20 cellular contexts compared by ENCODE assay signal in genomic region chr22:46795845-46796565, GRCh38. TPM values are rescaled to one million over a fixed set of nuclear protein-coding genes. Genes with fewer than 3 reads are reported as not detected.
DNase-seq lines count a peak whose midpoint lies in the region; TF ChIP-seq lines count a peak whose summit lies in the region.
"Had no signal": no experiment of that assay in that cellular context is flagged by ENCODE, and none has a peak within 500 bp of the region (broad histone marks: within the 10 kb centered on the region; RNA-seq: fewer than 3 reads in every experiment).

No MANE protein-coding gene starts in this region.

- no peak for TF ChIP-seq CTCF in breast epithelium (IDR thresholded peaks at IDR 0.05)
- TF ChIP-seq CTCF in mammary epithelial cell (conservative IDR thresholded peaks at IDR 0.05 in 1 of 2, IDR thresholded peaks at IDR 0.05 in 1 of 2; ENCODE audit: extremely low read depth in 1 of 2, insufficient read depth in 1 of 2, low read depth in 1 of 2, low read length in 2 of 2), result no peak
- no peak for TF ChIP-seq CTCF in HFFc6 (IDR thresholded peaks at IDR 0.05)

- no TSS peak for BruUV-seq in mammary epithelial cell (replicated peaks; lab: Mats Ljungman, UMichigan)

- TF ChIP-seq POLR2A in breast epithelium (IDR thresholded peaks at IDR 0.05), result no peak

- in situ Hi-C loops in mammary epithelial cell (cut with MboI; ENCODE audit: low sequenced_read_pairs in 2 of 2), result loop anchor here in 1 of 2 donors (5.0 kb wide), 1 partner anchor 34 kb away; the partner anchor contains the start of gene TBC1D22A

- H3K4me2 ChIP-seq in mammary epithelial cell (ENCODE audit: insufficient read depth, low read depth, low read length), result no peak overlapping the region

- no peaks in the 10 kb centered on the region for H3K36me3 ChIP-seq in breast epithelium
- peaks cover 15% of the 10 kb centered on the region for H3K36me3 ChIP-seq in mammary epithelial cell (ENCODE audit: insufficient read depth, low read length)

- dilution Hi-C loops in mammary epithelial cell (cut with HindIII; ENCODE audit: low sequenced_read_pairs), result loop anchor here (25.0 kb wide), 3 partner anchors 109 to 359 kb away; no protein-coding TSS in a partner anchor

- no peaks in the 10 kb centered on the region for H3K9me3 Mint-ChIP-seq in activated CD4-positive, alpha-beta T cell treated with anti-CD3 and anti-CD28 coated beads, Interleukin-2, amount 10 ng/mL, durations not matched to agents 24 days and 14 days
- H3K9me3 Mint-ChIP-seq in HFFc6, result no peaks in the 10 kb centered on the region

- H3K4me3 ChIP-seq in breast epithelium, result no peak overlapping the region
- H3K4me3 ChIP-seq in mammary epithelial cell (replicated peaks in 1 of 3; ENCODE audit: insufficient read depth in 1 of 3, low read depth in 2 of 3, low read length in 3 of 3), result no peak overlapping the region
- H3K4me3 ChIP-seq: K562, SJSA1 had no signal

- no peak overlapping the region for H2AFZ ChIP-seq in mammary epithelial cell (ENCODE audit: low read depth, low read length)

- no peaks in the 10 kb centered on the region for H3K27me3 ChIP-seq in breast epithelium
- H3K27me3 ChIP-seq in mammary epithelial cell (ENCODE audit: insufficient read depth, low read length), result no peaks in the 10 kb centered on the region
- H3K27me3 ChIP-seq: BE2C, SJSA1 had no signal

- H3K27ac ChIP-seq in breast epithelium (no peak overlapping the region), mammary epithelial cell (ENCODE audit: insufficient read depth, low read depth, low read length) (no peak overlapping the region)
- H3K27ac ChIP-seq: 22Rv1, SJSA1 had no signal

- peaks cover 18% of the 10 kb centered on the region for H3K4me1 Mint-ChIP-seq in activated CD4-positive, alpha-beta T cell treated with anti-CD3 and anti-CD28 coated beads, Interleukin-2, amount 10 ng/mL, durations not matched to agents 24 days and 14 days
- H3K4me1 Mint-ChIP-seq in HFFc6 (ENCODE audit: low read depth), result peaks cover 13% of the 10 kb centered on the region

- H3K4me1 ChIP-seq in breast epithelium (no peaks in the 10 kb centered on the region), mammary epithelial cell (ENCODE audit: insufficient read depth, low read length) (peaks cover 6% of the 10 kb centered on the region)
- H3K4me1 ChIP-seq: BE2C had no signal

- 95% methylated on average over 7 of the region's 15 CpGs for WGBS in mammary epithelial cell (ENCODE audit: low coverage, missing lambda C conversion rate)

- peak overlapping the region; percentile 11 for H3K27ac Mint-ChIP-seq in activated CD4-positive, alpha-beta T cell treated with anti-CD3 and anti-CD28 coated beads, Interleukin-2, amount 10 ng/mL, durations not matched to agents 24 days and 14 days
- no peak overlapping the region for H3K27ac Mint-ChIP-seq in HFFc6

- peak; percentile 47 for DNase-seq in activated CD4-positive, alpha-beta T cell treated with anti-CD3 and anti-CD28 coated beads, Interleukin-2, amount 10 ng/mL, durations not matched to agents 24 days and 14 days
- no peak for DNase-seq in activated CD4-positive, alpha-beta T cell treated with anti-CD3 and anti-CD28 coated beads for 4 hours
- peak; percentile 7 to 42 for DNase-seq in breast epithelium (ENCODE audit: low spot score in 2 of 2)
- no peak for DNase-seq in mammary epithelial cell
- DNase-seq in mesenteric fat pad (ENCODE audit: low spot score), result peak; percentile 68
- no peak for DNase-seq in NCI-H1048 (lab: John Stamatoyannopoulos, UW)
- no peak for DNase-seq in HFFc6
- no peak for DNase-seq in NCI-H1417 treated with DMSO at 0.1 percent for 48 hours (lab: John Stamatoyannopoulos, UW)
- DNase-seq: BE2C, Kasumi-1, NCI-H1105, NCI-H146, NCI-H1930, NCI-H524 treated with DMSO at 0.1 percent for 48 hours, NCI-H774, Right ventricle myocardium superior had no signal

- H4K20me1 ChIP-seq in mammary epithelial cell (ENCODE audit: insufficient read depth, low read length), result no peaks in the 10 kb centered on the region

- CTCF ChIA-PET in mammary epithelial cell (lab: Charles Lee; ENCODE audit: low non-redundant PET), result no interaction called here

- no peaks in the 10 kb centered on the region for H3K9me3 ChIP-seq in breast epithelium
- no peaks in the 10 kb centered on the region for H3K9me3 ChIP-seq in mammary epithelial cell (replicated peaks; ENCODE audit: insufficient read depth, low read length)
- H3K9me3 ChIP-seq: BE2C, SJSA1 had no signal

- H3K9ac ChIP-seq in mammary epithelial cell (ENCODE audit: insufficient read depth, low read length), result no peak overlapping the region

- H3K36me3 Mint-ChIP-seq in activated CD4-positive, alpha-beta T cell treated with anti-CD3 and anti-CD28 coated beads, Interleukin-2, amount 10 ng/mL, durations not matched to agents 24 days and 14 days (ENCODE audit: low read depth), result peaks cover 46% of the 10 kb centered on the region
- H3K36me3 Mint-ChIP-seq in HFFc6 (ENCODE audit: low read depth), result peaks cover 9% of the 10 kb centered on the region

- H3K27me3 Mint-ChIP-seq in activated CD4-positive, alpha-beta T cell treated with anti-CD3 and anti-CD28 coated beads, Interleukin-2, amount 10 ng/mL, durations not matched to agents 24 days and 14 days, result no peaks in the 10 kb centered on the region
- H3K27me3 Mint-ChIP-seq in HFFc6 (ENCODE audit: insufficient read depth), result no peaks in the 10 kb centered on the region; the same call in 1 of the 2 replicates

- H3K4me3 Mint-ChIP-seq in activated CD4-positive, alpha-beta T cell treated with anti-CD3 and anti-CD28 coated beads, Interleukin-2, amount 10 ng/mL, durations not matched to agents 24 days and 14 days, result no peak overlapping the region
- H3K4me3 Mint-ChIP-seq in HFFc6, result no peak overlapping the region
- H3K4me3 Mint-ChIP-seq: CD14-positive monocyte had no signal

- intact Hi-C loops in activated CD4-positive, alpha-beta T cell treated with anti-CD3 and anti-CD28 coated beads, Interleukin-2, amount 10 ng/mL, durations not matched to agents 24 days and 14 days (cut with micrococcal nuclease), result no loop called here
- intact Hi-C loops in breast epithelium (cut with DNase I; ENCODE audit: low total_unique reads) (no loop called here), mammary epithelial cell (cut with micrococcal nuclease) (no loop called here)

- peaks cover 44% of the 10 kb centered on the region for H3K79me2 ChIP-seq in mammary epithelial cell (ENCODE audit: insufficient read depth, low read length)

RNA-seq across cellular contexts. Expression of gene TBC1D22A, which starts 33.6 kb away (rescaled TPM):
- 39.2 and 41.0 TPM in 2 replicates for total RNA-seq in activated CD4-positive, alpha-beta T cell treated with anti-CD3 and anti-CD28 coated beads, Interleukin-2, amount 10 ng/mL, durations not matched to agents 24 days and 14 days
- 10 to 100 TPM; 19.0 to 23.6 (median 23.6) TPM for total RNA-seq in breast epithelium
- total RNA-seq in mammary epithelial cell, result 10 to 100 TPM; 19.3 to 27.0 TPM
- polyA plus RNA-seq in mammary epithelial cell, result 17.0 TPM
- polyA minus RNA-seq in mammary epithelial cell, result 6.4 TPM
- 24.5 TPM for total RNA-seq in mesenteric fat pad
- 10 to 100 TPM; 20.4 to 24.1 (median 22.2) TPM for total RNA-seq in HFFc6 (2021; fragmentation: NEBNext Ultra II Directional; extraction: Animal tissue kit (Norgen Biotek cat#: 25700))

RNA-seq across cellular contexts. Expression of gene CERK, which starts 58.0 kb away (rescaled TPM):
- 62.8 and 63.2 TPM in 2 replicates for total RNA-seq in activated CD4-positive, alpha-beta T cell treated with anti-CD3 and anti-CD28 coated beads, Interleukin-2, amount 10 ng/mL, durations not matched to agents 24 days and 14 days
- 10 to 100 TPM; 23.3 to 37.3 (median 26.5) TPM for total RNA-seq in breast epithelium
- 10 to 100 TPM; 16.3 to 17.5 TPM for total RNA-seq in mammary epithelial cell
- 16.0 TPM for polyA plus RNA-seq in mammary epithelial cell
- polyA minus RNA-seq in mammary epithelial cell, result 27.8 TPM
- total RNA-seq in mesenteric fat pad, result 30.8 TPM
- total RNA-seq in HFFc6 (2021; fragmentation: NEBNext Ultra II Directional; extraction: Animal tissue kit (Norgen Biotek cat#: 25700)), result 10 to 100 TPM; 49.1 to 54.8 (median 52.0) TPM

Comparison
In these comparisons a context has a peak if more than half of its experiments do, and no peak if none do; other contexts are left out.
1. DNase-seq: peak in activated CD4-positive, alpha-beta T cell treated with anti-CD3 and anti-CD28 coated beads, Interleukin-2, amount 10 ng/mL, durations not matched to agents 24 days and 14 days (single experiment), breast epithelium (2 of 2) and mesenteric fat pad (single experiment); none in activated CD4-positive, alpha-beta T cell treated with anti-CD3 and anti-CD28 coated beads for 4 hours (0 of 2), mammary epithelial cell (single experiment), NCI-H1048 (single experiment), HFFc6 (single experiment) and NCI-H1417 treated with DMSO at 0.1 percent for 48 hours (single experiment).